ENCODE assay signal across 17 cellular contexts in the genomic region with DNA sequence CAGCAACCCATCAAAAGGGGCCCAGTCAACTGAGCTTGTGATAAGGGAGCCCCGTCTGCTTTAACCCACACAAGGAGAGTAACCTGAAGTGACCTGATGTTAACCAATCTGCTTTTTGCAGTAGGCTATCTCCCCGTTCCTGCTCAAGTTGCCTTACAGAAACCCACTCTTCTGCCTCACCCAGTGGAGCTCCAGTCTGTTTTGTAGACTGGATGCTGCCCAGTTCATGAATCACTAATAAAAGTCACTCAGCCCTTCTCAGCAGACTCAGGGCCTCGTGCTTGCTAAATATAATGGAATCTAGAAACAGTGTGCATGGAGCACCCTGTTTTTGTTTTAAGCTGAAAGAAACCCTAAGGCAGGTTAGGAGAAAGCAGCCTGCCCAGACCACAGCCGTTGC.
"Had no signal": no experiment of that assay in that cellular context is flagged by ENCODE, and none has a peak within 500 bp of the region (broad histone marks: within the 10 kb centered on the region; RNA-seq: fewer than 3 reads in every experiment).

No MANE protein-coding gene starts in this region.

- H3K27me3 Mint-ChIP-seq: naive thymus-derived CD4-positive, alpha-beta T cell had no signal

- H3K4me3 ChIP-seq: heart left ventricle, ovary, right atrium auricular region, sigmoid colon, skin epidermis, stomach, thoracic aorta, transverse colon had no signal

- H3K27ac Mint-ChIP-seq: dendritic cell treated with granulocyte-macrophage colony-stimulating factor and Interleukin-4, amounts not matched to agents 40 ng/mL and 50 ng/mL, for 4 days; effector memory CD8-positive, alpha-beta T cell had no signal

- H3K9me3 Mint-ChIP-seq: dendritic cell treated with granulocyte-macrophage colony-stimulating factor and Interleukin-4, amounts not matched to agents 40 ng/mL and 50 ng/mL, for 4 days; effector memory CD8-positive, alpha-beta T cell had no signal

- H3K4me3 Mint-ChIP-seq: dendritic cell treated with granulocyte-macrophage colony-stimulating factor and Interleukin-4, amounts not matched to agents 40 ng/mL and 50 ng/mL, for 4 days; effector memory CD8-positive, alpha-beta T cell; naive thymus-derived CD4-positive, alpha-beta T cell had no signal

- H3K4me1 ChIP-seq: right atrium auricular region, sigmoid colon, stomach, transverse colon had no signal

- H3K9me3 ChIP-seq: heart left ventricle, ovary, right atrium auricular region, sigmoid colon, stomach, thoracic aorta, transverse colon had no signal

- ATAC-seq: effector memory CD8-positive, alpha-beta T cell; heart left ventricle; naive thymus-derived CD4-positive, alpha-beta T cell had no signal

- H3K27ac ChIP-seq: ovary, right atrium auricular region, sigmoid colon, skin epidermis, stomach, thoracic aorta, transverse colon had no signal

- DNase-seq: effector memory CD8-positive, alpha-beta T cell; foreskin melanocyte; heart left ventricle; hypothalamus; kidney glomerular epithelial cell; mesendoderm; naive thymus-derived CD4-positive, alpha-beta T cell; ovary; sigmoid colon; stimulated activated naive CD4-positive, alpha-beta T cell; stomach; substantia nigra; transverse colon had no signal

- H3K36me3 ChIP-seq: heart left ventricle, ovary, right atrium auricular region, sigmoid colon, stomach, thoracic aorta, transverse colon had no signal

- H3K27me3 ChIP-seq: heart left ventricle, ovary, right atrium auricular region, sigmoid colon, stomach, transverse colon had no signal
